ENCODE assay signal across 13 cellular contexts in the genomic region with DNA sequence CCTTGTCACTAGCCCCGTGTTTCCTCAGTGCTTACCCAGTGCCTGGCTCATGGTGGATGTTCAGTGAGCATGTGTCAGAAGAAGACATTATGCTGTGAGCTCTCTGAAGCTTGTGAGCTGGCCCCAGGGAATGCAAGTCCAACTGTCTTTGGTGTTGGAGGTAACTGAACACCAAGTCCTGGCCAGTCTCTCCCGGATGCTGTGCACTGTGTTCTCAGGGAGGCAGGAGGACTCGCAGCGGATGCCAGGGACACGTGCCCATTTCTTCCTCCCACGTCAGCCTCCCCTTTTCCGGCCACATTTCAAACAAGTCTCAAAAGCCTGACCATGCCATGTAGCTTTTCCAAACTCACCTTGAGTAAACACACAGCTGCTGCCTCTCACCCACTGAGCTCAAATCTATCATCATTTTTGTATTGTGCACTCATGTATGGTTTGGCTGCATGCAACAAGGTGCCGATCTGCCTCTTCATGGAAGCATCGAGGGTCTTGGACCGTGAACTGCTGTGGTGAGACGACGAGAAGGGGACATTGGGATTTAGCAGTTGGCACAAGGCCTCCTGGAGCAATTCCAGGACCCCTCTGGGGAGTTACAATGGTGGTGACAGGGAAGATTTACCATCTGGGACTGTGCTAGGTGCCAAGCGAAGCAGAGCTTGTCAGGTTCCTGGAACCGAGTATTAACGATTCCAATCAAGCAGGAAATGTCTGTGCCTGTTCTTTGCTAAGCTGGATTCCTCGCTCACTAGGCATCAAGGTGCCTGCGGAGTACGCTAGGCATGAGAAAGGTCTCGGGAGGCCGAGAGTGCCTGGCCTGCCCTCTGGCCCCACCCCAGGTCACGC. TPM values are rescaled to one million over a fixed set of nuclear protein-coding genes. Genes with fewer than 3 reads are reported as not detected.
DNase-seq lines count a peak whose midpoint lies in the region; ATAC-seq and TF ChIP-seq lines count a peak whose summit lies in the region.
"Had no signal": no experiment of that assay in that cellular context is flagged by ENCODE, and none has a peak within 500 bp of the region (broad histone marks: within the 10 kb centered on the region; RNA-seq: fewer than 3 reads in every experiment).

No MANE protein-coding gene starts in this region.

- peak; percentile 49 for DNase-seq in HT1080 (ENCODE audit: low read depth)
- peak; percentile 86 for DNase-seq in NCI-H2196 (lab: John Stamatoyannopoulos, UW; ENCODE audit: unreplicated experiment)
- no peak for DNase-seq in effector memory CD8-positive, alpha-beta T cell
- DNase-seq in suprapubic skin (ENCODE audit: low spot score in 2 of 2): no peak
- no peak for DNase-seq in NCI-H187 (lab: John Stamatoyannopoulos, UW)
- DNase-seq in cardiac septum (ENCODE audit: low spot score): no peak
- DNase-seq: endodermal cell; hippocampal formation; mesendoderm; posterior cingulate gyrus; stimulated activated CD4-positive, alpha-beta T cell treated with anti-CD3 and anti-CD28 coated beads, Interleukin-1b, Interleukin-23, amount 100 ng/mL, for 48 hours; stimulated activated naive CD4-positive, alpha-beta T cell had no signal

- H3K4me1 ChIP-seq in suprapubic skin: peaks cover 31% of the 10 kb centered on the region

- no peak for TF ChIP-seq EP300 in suprapubic skin (IDR thresholded peaks at IDR 0.05)

- no peak for TF ChIP-seq POLR2A in suprapubic skin (IDR thresholded peaks at IDR 0.05)

- H3K9me3 ChIP-seq in suprapubic skin: no peaks in the 10 kb centered on the region

- H3K27ac ChIP-seq in suprapubic skin: peak overlapping the region; percentile 44

- H3K27me3 ChIP-seq in suprapubic skin: no peaks in the 10 kb centered on the region

- no peak for ATAC-seq in effector memory CD8-positive, alpha-beta T cell (replicated peaks)
- ATAC-seq in HG03135 (IDR thresholded peaks at IDR 0.05; ENCODE audit: unreplicated experiment): no peak

- no peak overlapping the region for H3K4me3 ChIP-seq in suprapubic skin

- no peaks in the 10 kb centered on the region for H3K9me3 Mint-ChIP-seq in effector memory CD8-positive, alpha-beta T cell
- H3K9me3 Mint-ChIP-seq: endodermal cell had no signal

- peak overlapping the region; percentile 94 to 97 for H3K27ac Mint-ChIP-seq in effector memory CD8-positive, alpha-beta T cell
- H3K27ac Mint-ChIP-seq: endodermal cell had no signal

- TF ChIP-seq CTCF in suprapubic skin (IDR thresholded peaks at IDR 0.05): no peak

- no peaks in the 10 kb centered on the region for H3K36me3 ChIP-seq in suprapubic skin

- H3K36me3 Mint-ChIP-seq in effector memory CD8-positive, alpha-beta T cell (ENCODE audit: insufficient read depth): peaks cover 20% of the 10 kb centered on the region

- H3K4me3 Mint-ChIP-seq in effector memory CD8-positive, alpha-beta T cell: no peak overlapping the region
- H3K4me3 Mint-ChIP-seq: endodermal cell had no signal

- 44% methylated on average over 20 of the region's 21 CpGs for WGBS in suprapubic skin

- intact Hi-C loops in cardiac septum (cut with DNase I): no loop called here

- no peaks in the 10 kb centered on the region for H3K27me3 Mint-ChIP-seq in effector memory CD8-positive, alpha-beta T cell

- peaks cover 33 to 36% of the 10 kb centered on the region in 2 donors for H3K4me1 Mint-ChIP-seq in effector memory CD8-positive, alpha-beta T cell (ENCODE audit: low read depth in 2 of 2)

RNA-seq across cellular contexts. Expression of gene MGAT4A, which starts 44.4 kb away (rescaled TPM):
- 5.0 and 5.6 TPM in 2 replicates for total RNA-seq in HT1080 (2014; rRNA removed; shearing (Covaris generic))
- polyA plus RNA-seq in HT1080 (2015; cell fraction: cytosol; rRNA removed): 0.24 and 0.42 TPM in 2 replicates
- 0.08 and 0.48 TPM in 2 replicates for polyA plus RNA-seq in HT1080 (2015; cell fraction: nucleus; rRNA removed)
- 10 to 100 TPM in 3 of 4 donors, 1 to 10 TPM in 1; 6.4 to 13.8 (median 11.7) TPM for total RNA-seq in suprapubic skin
- 16.3 TPM for total RNA-seq in cardiac septum

Comparison
In these comparisons a context has a peak if more than half of its experiments do, and no peak if none do; other contexts are left out.
1. DNase-seq: peak in HT1080 (single experiment) and NCI-H2196 (single experiment); none in effector memory CD8-positive, alpha-beta T cell (0 of 3), suprapubic skin (0 of 2), NCI-H187 (0 of 2) and cardiac septum (single experiment).